ENCODE assay signal across 16 cellular contexts in genomic region chr18:58937913-58938312, GRCh38.
DNase-seq lines count a peak whose midpoint lies in the region; ATAC-seq and TF ChIP-seq lines count a peak whose summit lies in the region.
"Had no signal": no experiment of that assay in that cellular context is flagged by ENCODE, and none has a peak within 500 bp of the region (broad histone marks: within the 10 kb centered on the region; RNA-seq: fewer than 3 reads in every experiment).

No MANE protein-coding gene starts in this region.

- peak overlapping the region; percentile 79 for H3K4me3 Mint-ChIP-seq in HFFc6
- H3K4me3 Mint-ChIP-seq in nephron progenitor cell, result no peak overlapping the region
- H3K4me3 Mint-ChIP-seq in CD4-positive, alpha-beta memory T cell, result no peak overlapping the region
- H3K4me3 Mint-ChIP-seq: naive thymus-derived CD4-positive, alpha-beta T cell had no signal

- no peaks in the 10 kb centered on the region for H3K27me3 ChIP-seq in brain microvascular endothelial cell (replicated peaks)
- H3K27me3 ChIP-seq in CD4-positive, alpha-beta memory T cell (ENCODE audit: insufficient read depth, low read length), result no peaks in the 10 kb centered on the region
- H3K27me3 ChIP-seq: esophagus squamous epithelium, left lung had no signal

- H3K36me3 Mint-ChIP-seq in HFFc6 (ENCODE audit: low read depth) (peaks cover 34% of the 10 kb centered on the region), nephron progenitor cell (ENCODE audit: low read depth) (peaks cover 84% of the 10 kb centered on the region)
- H3K36me3 Mint-ChIP-seq in CD4-positive, alpha-beta memory T cell, result peaks cover 0 to 7% of the 10 kb centered on the region in 2 donors

- H3K9me3 Mint-ChIP-seq in HFFc6, result no peaks in the 10 kb centered on the region
- peaks cover 16% of the 10 kb centered on the region for H3K9me3 Mint-ChIP-seq in nephron progenitor cell
- no peaks in the 10 kb centered on the region for H3K9me3 Mint-ChIP-seq in CD4-positive, alpha-beta memory T cell

- DNase-seq in AG04449 (ENCODE audit: low read depth, low spot score) (peak; percentile 33), HFFc6 (peak; percentile 52), brain microvascular endothelial cell (peak; percentile 51), nephron progenitor cell (no peak), middle frontal gyrus (ENCODE audit: extremely low spot score, low spot score) (no peak)
- no peak for DNase-seq in CD4-positive, alpha-beta memory T cell
- DNase-seq: activated T-cell treated with anti-CD3 and anti-CD28 coated beads, Interleukin-2, amount 50 U/mL, for 48 hours; DMS 273 treated with DMSO at 0.1 percent for 48 hours; esophagus squamous epithelium; left lung; naive thymus-derived CD4-positive, alpha-beta T cell; SHP77; T-helper 9 cell had no signal

- no peaks in the 10 kb centered on the region for H3K9me3 ChIP-seq in CD4-positive, alpha-beta memory T cell (ENCODE audit: control insufficient read depth in 1 of 2, low read length in 2 of 2)
- H3K9me3 ChIP-seq: esophagus squamous epithelium, left lung, thoracic aorta had no signal

- peak overlapping the region; percentile 89 for H3K27ac Mint-ChIP-seq in HFFc6
- H3K27ac Mint-ChIP-seq in nephron progenitor cell, result peak overlapping the region; percentile 39
- H3K27ac Mint-ChIP-seq in CD4-positive, alpha-beta memory T cell, result no peak overlapping the region
- H3K27ac Mint-ChIP-seq: naive thymus-derived CD4-positive, alpha-beta T cell had no signal

- CTCF ChIA-PET in AG04449 (lab: Yijun Ruan, JAX), result interaction anchor here (1.0 to 1.2 kb wide), 2 partner anchors 14 to 105 kb away, joined by 3 read pairs; no protein-coding TSS in a partner anchor
- CTCF ChIA-PET in CD4-positive, alpha-beta memory T cell (lab: Charles Lee; ENCODE audit: partially characterized antibody), result no interaction called here

- H3K4me1 ChIP-seq in CD4-positive, alpha-beta memory T cell (ENCODE audit: insufficient read depth, low read length), result no peaks in the 10 kb centered on the region

- intact Hi-C loops in CD4-positive, alpha-beta memory T cell (cut with micrococcal nuclease), result no loop called here

- POLR2A ChIA-PET in AG04449 (lab: Yijun Ruan, JAX), result no interaction called here
- POLR2A ChIA-PET in CD4-positive, alpha-beta memory T cell (lab: Charles Lee; ENCODE audit: partially characterized antibody), result no interaction called here

- H3K27me3 Mint-ChIP-seq in HFFc6 (ENCODE audit: insufficient read depth) (no peaks in the 10 kb centered on the region), nephron progenitor cell (ENCODE audit: low read depth, poor library complexity) (no peaks in the 10 kb centered on the region)
- H3K27me3 Mint-ChIP-seq in CD4-positive, alpha-beta memory T cell, result peaks cover 4 to 6% of the 10 kb centered on the region in 2 donors

- H3K27ac ChIP-seq in brain microvascular endothelial cell, result peak overlapping the region; percentile 68
- no peak overlapping the region for H3K27ac ChIP-seq in CD4-positive, alpha-beta memory T cell (ENCODE audit: low read depth, low read length)

- H3K4me1 Mint-ChIP-seq in HFFc6 (ENCODE audit: low read depth) (peaks cover 47% of the 10 kb centered on the region), nephron progenitor cell (peaks cover 25% of the 10 kb centered on the region)
- H3K4me1 Mint-ChIP-seq in CD4-positive, alpha-beta memory T cell, result no peaks in the 10 kb centered on the region

- TF ChIP-seq CTCF in AG04449 (IDR thresholded peaks at IDR 0.05; ENCODE audit: insufficient read depth, low read length, missing control alignments), result no peak
- TF ChIP-seq CTCF in HFFc6 (IDR thresholded peaks at IDR 0.05), result no peak
- TF ChIP-seq CTCF in brain microvascular endothelial cell (IDR thresholded peaks at IDR 0.05; ENCODE audit: low read depth, low read length, missing control alignments), result no peak
- no peak for TF ChIP-seq CTCF in nephron progenitor cell (IDR thresholded peaks at IDR 0.05)

- H3K4me3 ChIP-seq in AG04449 (ENCODE audit: low read depth, low read length), result no peak overlapping the region
- H3K4me3 ChIP-seq in brain microvascular endothelial cell (ENCODE audit: low read depth, low read length), result no peak overlapping the region
- H3K4me3 ChIP-seq in CD4-positive, alpha-beta memory T cell (ENCODE audit: low read length in 2 of 2), result no peak overlapping the region
- H3K4me3 ChIP-seq: esophagus squamous epithelium, left lung, thoracic aorta had no signal

- ATAC-seq in HG03097 (IDR thresholded peaks at IDR 0.05; ENCODE audit: low FRiP score, unreplicated experiment), result no peak
- no peak for ATAC-seq in GM21360 (IDR thresholded peaks at IDR 0.05; ENCODE audit: unreplicated experiment)
- ATAC-seq: naive thymus-derived CD4-positive, alpha-beta T cell had no signal

- in situ Hi-C loops in brain microvascular endothelial cell (cut with HindIII; ENCODE audit: low pct_ligation_motif_present, low sequenced_read_pairs), result no loop called here

- H3K36me3 ChIP-seq in brain microvascular endothelial cell (replicated peaks), result peaks cover 5% of the 10 kb centered on the region
- H3K36me3 ChIP-seq in CD4-positive, alpha-beta memory T cell (ENCODE audit: insufficient read depth, low read length), result no peaks in the 10 kb centered on the region

Comparison
In these comparisons a context has a peak if more than half of its experiments do, and no peak if none do; other contexts are left out.
1. DNase-seq: peak in AG04449 (single experiment), HFFc6 (single experiment) and brain microvascular endothelial cell (single experiment); none in nephron progenitor cell (single experiment), middle frontal gyrus (single experiment) and CD4-positive, alpha-beta memory T cell (0 of 5).
2. H3K27ac Mint-ChIP-seq: peak in HFFc6 (single experiment) and nephron progenitor cell (single experiment); none in CD4-positive, alpha-beta memory T cell (0 of 7).